In genomic region chr2:5374736-5375135, GRCh38 we compare ENCODE assay signal across 23 cellular contexts.
DNase-seq lines count a peak whose midpoint lies in the region; ATAC-seq, FAIRE-seq and TF ChIP-seq lines count a peak whose summit lies in the region.
"Had no signal": no experiment of that assay in that cellular context is flagged by ENCODE, and none has a peak within 500 bp of the region (broad histone marks: within the 10 kb centered on the region; RNA-seq: fewer than 3 reads in every experiment).

No MANE protein-coding gene starts in this region.

- ATAC-seq in HepG2 (peak; percentile 83), right lobe of liver (no peak), HG03354 (IDR thresholded peaks at IDR 0.05; ENCODE audit: poor library complexity, severe bottlenecking, unreplicated experiment) (no peak), left colon (no peak)
- ATAC-seq: A549 had no signal

- DNase-seq in HepG2 (ENCODE audit: low spot score) (peak; percentile 16), right lobe of liver (no peak), mesendoderm (no peak), neuronal stem cell (ENCODE audit: low spot score) (no peak), left colon (no peak), germinal center (ENCODE audit: low spot score) (no peak), chondrocyte (ENCODE audit: low spot score) (no peak)
- DNase-seq: AML-193; CD4-positive, alpha-beta memory T cell; DMS153; DMS79; GDM1; GM23248; HCEC 1CT; HFFc6 had no signal

- no peak for TF ChIP-seq CTCF in HepG2 (CRISPR knock-in tag; IDR thresholded peaks at IDR 0.05)
- no peak for TF ChIP-seq CTCF in right lobe of liver (IDR thresholded peaks at IDR 0.05)
- TF ChIP-seq CTCF in chondrocyte (IDR thresholded peaks at IDR 0.05) = no peak

- H3K4me3 ChIP-seq in HepG2 (replicated peaks in 1 of 3; ENCODE audit: insufficient read depth in 1 of 3, low read depth in 2 of 3, low read length in 3 of 3) = no peak overlapping the region
- no peak overlapping the region for H3K4me3 ChIP-seq in right lobe of liver
- H3K4me3 ChIP-seq in mesendoderm (ENCODE audit: low read length) = no peak overlapping the region
- no peak overlapping the region for H3K4me3 ChIP-seq in neuronal stem cell (ENCODE audit: low read length in 2 of 2)
- H3K4me3 ChIP-seq: A549, BLaER1, GM23248 had no signal

- no peaks in the 10 kb centered on the region for H3K36me3 ChIP-seq in HepG2 (replicated peaks in 1 of 2; ENCODE audit: control insufficient read depth in 1 of 2, insufficient read depth in 2 of 2, low read length in 2 of 2)
- no peaks in the 10 kb centered on the region for H3K36me3 ChIP-seq in right lobe of liver
- no peaks in the 10 kb centered on the region for H3K36me3 ChIP-seq in mesendoderm (ENCODE audit: control insufficient read depth, insufficient read depth, low read length)
- H3K36me3 ChIP-seq in neuronal stem cell (replicated peaks in 1 of 2; ENCODE audit: control insufficient read depth in 2 of 2, insufficient read depth in 2 of 2, low read length in 2 of 2) = no peaks in the 10 kb centered on the region
- H3K36me3 ChIP-seq: BLaER1 had no signal

- H3K79me1 ChIP-seq in mesendoderm (ENCODE audit: low read length) (no peaks in the 10 kb centered on the region), neuronal stem cell (ENCODE audit: low read depth, low read length) (peaks cover 3% of the 10 kb centered on the region)

- H2BK12ac ChIP-seq in neuronal stem cell (ENCODE audit: low read length) = no peak overlapping the region

- H3K4me1 ChIP-seq in HepG2 (ENCODE audit: insufficient read depth, low read length) (peaks cover 9% of the 10 kb centered on the region), right lobe of liver (no peaks in the 10 kb centered on the region), mesendoderm (ENCODE audit: control insufficient read depth, low read depth, low read length) (peaks cover 4% of the 10 kb centered on the region), neuronal stem cell (ENCODE audit: control insufficient read depth in 2 of 2, insufficient read depth in 1 of 2, low read depth in 1 of 2, low read length in 2 of 2) (peaks cover 14 to 25% of the 10 kb centered on the region in 2 donors)
- H3K4me1 ChIP-seq: A549, BLaER1 had no signal

- no peak overlapping the region for H4K91ac ChIP-seq in neuronal stem cell (ENCODE audit: low read depth, low read length, poor library complexity)

- in situ Hi-C loops in HepG2 (cut with HindIII; ENCODE audit: extremely low pct_ligation_motif_present, low pct_unique_long_range_greater_than_20kb) = no loop called here

- H3K27me3 ChIP-seq in HepG2 (ENCODE audit: control insufficient read depth in 1 of 2, insufficient read depth in 2 of 2, low read length in 2 of 2) (no peaks in the 10 kb centered on the region), right lobe of liver (no peaks in the 10 kb centered on the region), mesendoderm (ENCODE audit: insufficient read depth, low read length, poor library complexity) (no peaks in the 10 kb centered on the region), neuronal stem cell (ENCODE audit: control insufficient read depth in 3 of 3, insufficient read depth in 3 of 3, low read depth in 1 of 3, low read length in 3 of 3) (no peaks in the 10 kb centered on the region)
- H3K27me3 ChIP-seq: BLaER1 had no signal

- no peaks in the 10 kb centered on the region for H3K27me3 Mint-ChIP-seq in chondrocyte (ENCODE audit: low read depth)
- H3K27me3 Mint-ChIP-seq: CD4-positive, alpha-beta memory T cell had no signal

- no peak for TF ChIP-seq RAD21 in HepG2 (CRISPR knock-in tag; IDR thresholded peaks at IDR 0.05)

- TF ChIP-seq POLR2A in HepG2 (IDR thresholded peaks at IDR 0.05; ENCODE audit: insufficient read depth in 1 of 2, low read depth in 2 of 2, low read length in 2 of 2) (no peak), right lobe of liver (IDR thresholded peaks at IDR 0.05) (no peak)

- H2BK120ac ChIP-seq in mesendoderm (ENCODE audit: low read depth, low read length) (no peak overlapping the region), neuronal stem cell (ENCODE audit: low read depth, low read length) (no peak overlapping the region)

- peak overlapping the region; percentile 36 for H3K4ac ChIP-seq in mesendoderm (ENCODE audit: low read depth, low read length)
- no peak overlapping the region for H3K4ac ChIP-seq in neuronal stem cell (ENCODE audit: low read length)

- peaks cover 7% of the 10 kb centered on the region for H3K4me1 Mint-ChIP-seq in chondrocyte (ENCODE audit: low read depth)
- H3K4me1 Mint-ChIP-seq: CD14-positive monocyte; CD4-positive, alpha-beta memory T cell had no signal

- no peak overlapping the region for H3K4me3 Mint-ChIP-seq in chondrocyte (ENCODE audit: unreplicated experiment)
- H3K4me3 Mint-ChIP-seq: CD14-positive monocyte; CD4-positive, alpha-beta memory T cell; HFFc6 had no signal

- H3K9me3 Mint-ChIP-seq in chondrocyte (ENCODE audit: low read depth) = no peaks in the 10 kb centered on the region

- H3K9me3 ChIP-seq in HepG2 (ENCODE audit: low read length) (no peaks in the 10 kb centered on the region), right lobe of liver (no peaks in the 10 kb centered on the region), neuronal stem cell (replicated peaks in 1 of 2; ENCODE audit: control insufficient read depth in 2 of 2, insufficient read depth in 1 of 2, low read depth in 1 of 2, low read length in 2 of 2) (no peaks in the 10 kb centered on the region)
- H3K9me3 ChIP-seq: BLaER1 had no signal

- no peak overlapping the region for H2AFZ ChIP-seq in HepG2 (ENCODE audit: low read length)
- H2AFZ ChIP-seq in neuronal stem cell (ENCODE audit: low read length) = peak overlapping the region; percentile 83
- H2AFZ ChIP-seq: GM23248 had no signal

- H4K8ac ChIP-seq in mesendoderm (ENCODE audit: low read depth, low read length) (peak overlapping the region; percentile 0), neuronal stem cell (ENCODE audit: low read depth, low read length) (no peak overlapping the region)

- H3K9ac ChIP-seq in HepG2 (ENCODE audit: insufficient read depth, low read depth, low read length) (no peak overlapping the region), mesendoderm (ENCODE audit: low read length) (no peak overlapping the region), neuronal stem cell (ENCODE audit: low read depth, low read length, poor library complexity) (no peak overlapping the region)
- H3K9ac ChIP-seq: BLaER1, GM23248 had no signal

- CTCF ChIA-PET in HepG2 (lab: Yijun Ruan, JAX; ENCODE audit: low intra/inter-chr PET ratio, low total read pairs) = no interaction called here

- POLR2A ChIA-PET in HepG2 (lab: Yijun Ruan, JAX) = no interaction called here

- H3K27ac ChIP-seq in HepG2 (ENCODE audit: extremely low read length, insufficient read depth, low read length) = no peak overlapping the region
- no peak overlapping the region for H3K27ac ChIP-seq in right lobe of liver
- no peak overlapping the region for H3K27ac ChIP-seq in mesendoderm (ENCODE audit: low read depth, low read length)
- H3K27ac ChIP-seq in neuronal stem cell (replicated peaks; ENCODE audit: low read length) = no peak overlapping the region
- H3K27ac ChIP-seq: 22Rv1, A549, BLaER1, GM23248 had no signal

- no peak overlapping the region for H2BK15ac ChIP-seq in mesendoderm (replicated peaks; ENCODE audit: low read depth)
- H2BK15ac ChIP-seq in neuronal stem cell (ENCODE audit: low read length) = no peak overlapping the region

- no peak overlapping the region for H3K27ac Mint-ChIP-seq in chondrocyte (ENCODE audit: unreplicated experiment)
- H3K27ac Mint-ChIP-seq: CD14-positive monocyte; CD4-positive, alpha-beta memory T cell; HFFc6 had no signal

- H2AK5ac ChIP-seq in mesendoderm (ENCODE audit: low read length) (no peak overlapping the region), neuronal stem cell (ENCODE audit: low read depth, low read length) (no peak overlapping the region)

- 10% methylated on average over 8 of the region's 8 CpGs for WGBS in HepG2 (ENCODE audit: low lambda C conversion rate)
- 4% methylated on average over 8 of the region's 8 CpGs for WGBS in right lobe of liver (ENCODE audit: insufficient coverage, low coverage, low lambda C conversion rate, missing lambda C conversion rate)
- WGBS in mesendoderm (ENCODE audit: extremely low coverage, insufficient coverage, low lambda C conversion rate) = no CpG with 5 or more reads among the region's 8 CpGs
- no CpG with 5 or more reads among the region's 8 CpGs for WGBS in neuronal stem cell (ENCODE audit: extremely low coverage in 2 of 2, insufficient read length in 2 of 2, insufficient replicate concordance in 1 of 2), 2 donors

- no peak for FAIRE-seq in HepG2 (lab: Jason Lieb, UNC)
- FAIRE-seq: A549, GM12892, GM18507, H54 had no signal

- BruUV-seq in HepG2 (replicated peaks; lab: Mats Ljungman, UMichigan) = no TSS peak

- no peak overlapping the region for H3K56ac ChIP-seq in mesendoderm (ENCODE audit: low read length)

- peaks cover 2% of the 10 kb centered on the region for H3K36me3 Mint-ChIP-seq in chondrocyte (ENCODE audit: low read depth)
- H3K36me3 Mint-ChIP-seq: CD14-positive monocyte; CD4-positive, alpha-beta memory T cell had no signal

- intact Hi-C loops in HepG2 (cut with micrococcal nuclease; ENCODE audit: unreplicated experiment) (no loop called here), right lobe of liver (cut with DNase I) (no loop called here), left colon (cut with DNase I, micrococcal nuclease) (no loop called here)

- no peak overlapping the region for H3K18ac ChIP-seq in mesendoderm (ENCODE audit: low read length)
- no peak overlapping the region for H3K18ac ChIP-seq in neuronal stem cell (ENCODE audit: low read length)

- H4K5ac ChIP-seq in mesendoderm (ENCODE audit: low read length) = no peak overlapping the region

- H2BK5ac ChIP-seq in mesendoderm (ENCODE audit: low read length) = no peak overlapping the region
- H2BK5ac ChIP-seq in neuronal stem cell (ENCODE audit: low read length) = no peak overlapping the region

- H3K14ac ChIP-seq in neuronal stem cell (ENCODE audit: low read length) = no peak overlapping the region

- TF ChIP-seq EP300 in HepG2 (IDR thresholded peaks at IDR 0.05; ENCODE audit: low read depth in 2 of 2, low read length in 2 of 2) (no peak), HepG2 (CRISPR knock-in tag; IDR thresholded peaks at IDR 0.05; ENCODE audit: borderline replicate concordance) (no peak)

- no peak overlapping the region for H3K23ac ChIP-seq in mesendoderm (ENCODE audit: low read length)
- no peak overlapping the region for H3K23ac ChIP-seq in neuronal stem cell (ENCODE audit: low read depth, low read length, poor library complexity)

- H3K4me2 ChIP-seq in HepG2 (ENCODE audit: low read depth, low read length) (peak overlapping the region; percentile 31), mesendoderm (ENCODE audit: low read length) (no peak overlapping the region), neuronal stem cell (ENCODE audit: insufficient read depth, low read length, poor library complexity, severe bottlenecking) (no peak overlapping the region)
- H3K4me2 ChIP-seq: A549, BLaER1 had no signal

- H4K20me1 ChIP-seq in HepG2 (ENCODE audit: insufficient read depth, low read length) = no peaks in the 10 kb centered on the region
- H4K20me1 ChIP-seq: BLaER1 had no signal

- no peaks in the 10 kb centered on the region for H3K79me2 ChIP-seq in HepG2 (ENCODE audit: insufficient read depth, low read length)
- no peaks in the 10 kb centered on the region for H3K79me2 ChIP-seq in mesendoderm (ENCODE audit: control insufficient read depth, insufficient read depth, low read length)

TF ChIP-seq in HepG2, 621 proteins besides CTCF, POLR2A, EP300 and RAD21 (continues in another document):
- TF ChIP-seq SIN3A (IDR thresholded peaks at IDR 0.05; ENCODE audit: borderline replicate concordance, low read depth, low read length) (no peak), SRSF1 (optimal IDR thresholded peaks at IDR 0.05; ENCODE audit: low read depth, low read length) (no peak)
